ENCODE assay signal across 9 cellular contexts in genomic region chr4:40576651-40577480, GRCh38. TPM values are rescaled to one million over a fixed set of nuclear protein-coding genes. Genes with fewer than 3 reads are reported as not detected.
A peak's percentile ranks its signal among the peaks of the same experiment; 100 is the strongest.
DNase-seq lines count a peak whose midpoint lies in the region; ATAC-seq and TF ChIP-seq lines count a peak whose summit lies in the region.
"Had no signal": no experiment of that assay in that cellular context is flagged by ENCODE, and none has a peak within 500 bp of the region (broad histone marks: within the 10 kb centered on the region; RNA-seq: fewer than 3 reads in every experiment).

No MANE protein-coding gene starts in this region.

- H3K79me2 ChIP-seq in mesendoderm (ENCODE audit: control insufficient read depth, insufficient read depth, low read length): peaks cover 14% of the 10 kb centered on the region

- H3K4me2 ChIP-seq in mesendoderm (ENCODE audit: low read length): no peak overlapping the region

- DNase-seq in NCI-H345 (lab: John Stamatoyannopoulos, UW) (peak; percentile 30), NCI-H345 treated with DMSO at 0.1 percent for 48 hours (lab: John Stamatoyannopoulos, UW; ENCODE audit: unreplicated experiment) (no peak), Peyer's patch (peak; percentile 62 to 87 (median 82)), mesendoderm (peak; percentile 92), ureter (ENCODE audit: low spot score) (peak; percentile 80)
- DNase-seq: DND-41 had no signal

- H3K9me3 ChIP-seq in Peyer's patch (no peaks in the 10 kb centered on the region), duodenal mucosa (ENCODE audit: control insufficient read depth in 1 of 2, low read length in 2 of 2) (no peaks in the 10 kb centered on the region)

- peaks cover 0 to 19% (median 0%) of the 10 kb centered on the region in 4 donors for H3K4me1 ChIP-seq in Peyer's patch
- H3K4me1 ChIP-seq in duodenal mucosa (ENCODE audit: control insufficient read depth in 1 of 2, insufficient read depth in 2 of 2, low read length in 2 of 2): peaks cover 15 to 17% of the 10 kb centered on the region in 2 donors
- H3K4me1 ChIP-seq in mesendoderm (ENCODE audit: control insufficient read depth, low read depth, low read length): peaks cover 10% of the 10 kb centered on the region

- H3K9ac ChIP-seq in duodenal mucosa (ENCODE audit: low read depth in 1 of 2, low read length in 2 of 2) (peak overlapping the region; percentile 4 to 73), mesendoderm (ENCODE audit: low read length) (peak overlapping the region; percentile 30)

- H3K4me3 ChIP-seq in Peyer's patch: peak overlapping the region in 2 of 4 donors; percentile 38 to 57
- H3K4me3 ChIP-seq in duodenal mucosa (ENCODE audit: low read depth in 1 of 2, low read length in 2 of 2): peak overlapping the region; percentile 36 to 64
- no peak overlapping the region for H3K4me3 ChIP-seq in mesendoderm (ENCODE audit: low read length)

- no peaks in the 10 kb centered on the region for H3K36me3 ChIP-seq in Peyer's patch
- H3K36me3 ChIP-seq in duodenal mucosa (ENCODE audit: control insufficient read depth in 1 of 2, insufficient read depth in 2 of 2, low read length in 2 of 2): no peaks in the 10 kb centered on the region
- H3K36me3 ChIP-seq in mesendoderm (ENCODE audit: control insufficient read depth, insufficient read depth, low read length): no peaks in the 10 kb centered on the region

- H3K23ac ChIP-seq in mesendoderm (ENCODE audit: low read length): peak overlapping the region; percentile 85

- TF ChIP-seq CTCF in Peyer's patch (IDR thresholded peaks at IDR 0.05): peak in 1 of 6 experiments; percentile 2

- peak overlapping the region; percentile 23 to 92 (median 72) for H3K27ac ChIP-seq in Peyer's patch
- peak overlapping the region; percentile 5 for H3K27ac ChIP-seq in duodenal mucosa (ENCODE audit: low read depth, low read length)
- H3K27ac ChIP-seq in mesendoderm (ENCODE audit: low read depth, low read length): peak overlapping the region; percentile 82

- peak overlapping the region; percentile 78 for H3K56ac ChIP-seq in mesendoderm (ENCODE audit: low read length)

- no peak overlapping the region for H4K5ac ChIP-seq in mesendoderm (ENCODE audit: low read length)

- TF ChIP-seq POLR2A in Peyer's patch (IDR thresholded peaks at IDR 0.05): peak in 1 of 2 donors; percentile 73

- H3K27me3 ChIP-seq in Peyer's patch: no peaks in the 10 kb centered on the region
- H3K27me3 ChIP-seq in duodenal mucosa (ENCODE audit: control insufficient read depth in 1 of 2, insufficient read depth in 2 of 2, low read length in 2 of 2): no peaks in the 10 kb centered on the region
- no peaks in the 10 kb centered on the region for H3K27me3 ChIP-seq in mesendoderm (ENCODE audit: insufficient read depth, low read length, poor library complexity)

- no peak overlapping the region for H2AK5ac ChIP-seq in mesendoderm (ENCODE audit: low read length)

- no CpG with 5 or more reads among the region's 7 CpGs for WGBS in mesendoderm (ENCODE audit: extremely low coverage, insufficient coverage, low lambda C conversion rate)

- no peak overlapping the region for H3K4ac ChIP-seq in mesendoderm (ENCODE audit: low read depth, low read length)

- H3K18ac ChIP-seq in mesendoderm (ENCODE audit: low read length): no peak overlapping the region

- peak overlapping the region; percentile 33 for H2BK120ac ChIP-seq in mesendoderm (ENCODE audit: low read depth, low read length)

- no peak overlapping the region for H4K8ac ChIP-seq in mesendoderm (ENCODE audit: low read depth, low read length)

- peaks cover 4% of the 10 kb centered on the region for H3K79me1 ChIP-seq in mesendoderm (ENCODE audit: low read length)

- peak overlapping the region; percentile 76 for H2BK5ac ChIP-seq in mesendoderm (ENCODE audit: low read length)

- H2BK15ac ChIP-seq in mesendoderm (replicated peaks; ENCODE audit: low read depth): no peak overlapping the region

- peak; percentile 64 for ATAC-seq in GM21381 (IDR thresholded peaks at IDR 0.05; ENCODE audit: unreplicated experiment)
- ATAC-seq in HG03571 (IDR thresholded peaks at IDR 0.05; ENCODE audit: unreplicated experiment): peak; percentile 56

RNA-seq across cellular contexts. Expression of gene RBM47, which starts 52.8 kb away (rescaled TPM):
- total RNA-seq in Peyer's patch (100 to 1,000 TPM; 182 to 423 (median 320) TPM), ureter (110 TPM)
- polyA plus RNA-seq in mesendoderm (2013, experiment 1 of 2): 50.9 TPM
- polyA plus RNA-seq in mesendoderm (2013, experiment 2 of 2): 51.8 TPM

Comparison
In these comparisons a context has a peak if more than half of its experiments do, and no peak if none do; other contexts are left out.
1. H3K27ac ChIP-seq: peak in every context shown above with its lines; median percentile 82 in mesendoderm; 72 in Peyer's patch; 5 in duodenal mucosa.